Comparison of ENCODE assay signal across 10 cellular contexts in the genomic region with DNA sequence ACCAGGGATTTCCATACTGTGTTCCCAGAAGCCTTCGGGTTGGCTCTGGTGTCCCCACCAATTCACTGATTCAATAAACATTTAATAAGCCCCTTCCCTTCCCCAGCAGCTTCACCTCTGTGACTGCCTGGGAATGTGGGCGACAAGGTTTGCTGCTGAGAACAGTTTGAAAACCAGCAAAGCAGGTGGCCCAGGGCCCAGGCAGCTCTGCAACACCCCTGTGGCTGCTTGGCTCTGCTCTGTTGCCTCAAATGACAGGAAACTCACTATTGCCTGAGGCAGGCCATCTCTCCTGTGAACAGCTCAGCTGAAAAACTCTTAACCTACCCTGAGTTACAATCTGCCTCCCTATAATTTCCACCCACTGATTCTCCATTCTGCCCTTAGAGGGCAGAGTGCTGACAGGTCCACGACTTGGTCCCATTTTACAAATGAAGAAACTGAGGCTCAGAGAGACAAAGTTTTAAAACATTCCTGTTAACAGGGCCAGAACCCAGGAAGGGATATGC. TPM values are rescaled to one million over a fixed set of nuclear protein-coding genes. Genes with fewer than 3 reads are reported as not detected.
DNase-seq lines count a peak whose midpoint lies in the region; ATAC-seq and TF ChIP-seq lines count a peak whose summit lies in the region.
"Had no signal": no experiment of that assay in that cellular context is flagged by ENCODE, and none has a peak within 500 bp of the region (broad histone marks: within the 10 kb centered on the region; RNA-seq: fewer than 3 reads in every experiment).

No MANE protein-coding gene starts in this region.

- H3K36me3 Mint-ChIP-seq in activated CD4-positive, alpha-beta memory T cell treated with anti-CD3 and anti-CD28 coated beads, Interleukin-2, amount 10 ng/mL, durations not matched to agents 7 days and 5 days (ENCODE audit: low read depth), result peaks cover 33% of the 10 kb centered on the region
- no peaks in the 10 kb centered on the region for H3K36me3 Mint-ChIP-seq in progenitor cell of endocrine pancreas (ENCODE audit: insufficient read depth)

- H3K27me3 Mint-ChIP-seq in activated CD4-positive, alpha-beta memory T cell treated with anti-CD3 and anti-CD28 coated beads, Interleukin-2, amount 10 ng/mL, durations not matched to agents 7 days and 5 days, result no peaks in the 10 kb centered on the region
- no peaks in the 10 kb centered on the region for H3K27me3 Mint-ChIP-seq in progenitor cell of endocrine pancreas

- H3K27ac Mint-ChIP-seq in activated CD4-positive, alpha-beta memory T cell treated with anti-CD3 and anti-CD28 coated beads, Interleukin-2, amount 10 ng/mL, durations not matched to agents 7 days and 5 days, result peak overlapping the region; percentile 37
- H3K27ac Mint-ChIP-seq in progenitor cell of endocrine pancreas, result no peak overlapping the region

- H3K9me3 Mint-ChIP-seq in activated CD4-positive, alpha-beta memory T cell treated with anti-CD3 and anti-CD28 coated beads, Interleukin-2, amount 10 ng/mL, durations not matched to agents 7 days and 5 days, result no peaks in the 10 kb centered on the region
- H3K9me3 Mint-ChIP-seq in progenitor cell of endocrine pancreas (ENCODE audit: low read depth), result no peaks in the 10 kb centered on the region

- no peak overlapping the region for H3K4me3 ChIP-seq in HFF-Myc (replicated peaks; ENCODE audit: low read depth, low read length)

- DNase-seq in GF-D8 (lab: John Stamatoyannopoulos, UW), result peak; percentile 12
- no peak for DNase-seq in HFF-Myc (ENCODE audit: extremely low read depth, low read depth)
- no peak for DNase-seq in activated CD4-positive, alpha-beta memory T cell treated with anti-CD3 and anti-CD28 coated beads, Interleukin-2, amount 10 ng/mL, durations not matched to agents 7 days and 5 days
- peak; percentile 75 for DNase-seq in mesenteric fat pad (ENCODE audit: low spot score)
- DNase-seq in posterior cingulate gyrus, result no peak
- no peak for DNase-seq in progenitor cell of endocrine pancreas (ENCODE audit: low spot score, unreplicated experiment)
- DNase-seq in erythroblast (lab: John Stamatoyannopoulos, UW), result no peak
- DNase-seq: GOT3 had no signal

- peaks cover 58% of the 10 kb centered on the region for H3K4me1 Mint-ChIP-seq in activated CD4-positive, alpha-beta memory T cell treated with anti-CD3 and anti-CD28 coated beads, Interleukin-2, amount 10 ng/mL, durations not matched to agents 7 days and 5 days
- H3K4me1 Mint-ChIP-seq in progenitor cell of endocrine pancreas (ENCODE audit: low read depth), result no peaks in the 10 kb centered on the region

- intact Hi-C loops in posterior cingulate gyrus (cut with DNase I), result no loop called here

- TF ChIP-seq POLR2A in erythroblast (IDR thresholded peaks at IDR 0.05; ENCODE audit: low read length), result no peak

- no peak overlapping the region for H3K4me3 Mint-ChIP-seq in activated CD4-positive, alpha-beta memory T cell treated with anti-CD3 and anti-CD28 coated beads, Interleukin-2, amount 10 ng/mL, durations not matched to agents 7 days and 5 days
- H3K4me3 Mint-ChIP-seq in progenitor cell of endocrine pancreas (ENCODE audit: low read depth), result no peak overlapping the region

- no peak for ATAC-seq in GM18520 (IDR thresholded peaks at IDR 0.05; ENCODE audit: unreplicated experiment)

- CTCF ChIA-PET in activated CD4-positive, alpha-beta memory T cell treated with anti-CD3 and anti-CD28 coated beads, Interleukin-2, amount 10 ng/mL, durations not matched to agents 7 days and 5 days (lab: Charles Lee), result interaction anchor here (1.0 to 1.7 kb wide), 3 partner anchors 10 to 84 kb away, joined by 3 to 11 read pairs (median 4); a partner anchor contains a TSS

- TF ChIP-seq CTCF in HFF-Myc (IDR thresholded peaks at IDR 0.05; ENCODE audit: low read depth, low read length, missing control alignments) (peak; percentile 30), progenitor cell of endocrine pancreas (IDR thresholded peaks at IDR 0.05; ENCODE audit: unreplicated experiment) (no peak)

- POLR2A ChIA-PET in activated CD4-positive, alpha-beta memory T cell treated with anti-CD3 and anti-CD28 coated beads, Interleukin-2, amount 10 ng/mL, durations not matched to agents 7 days and 5 days (lab: Charles Lee), result interaction anchor here (3.9 kb wide), 1 partner anchor 11 kb away, joined by 22 read pairs; a partner anchor contains a TSS

RNA-seq across cellular contexts. Expression of a gene that starts 10.5 kb away (rescaled TPM):
- total RNA-seq in activated CD4-positive, alpha-beta memory T cell treated with anti-CD3 and anti-CD28 coated beads, Interleukin-2, amount 10 ng/mL, durations not matched to agents 7 days and 5 days, result 10 to 100 TPM; 19.7 to 19.8 TPM
- total RNA-seq in mesenteric fat pad, result 2.6 TPM
- total RNA-seq in progenitor cell of endocrine pancreas, result 5.2 and 6.4 TPM in 2 replicates

RNA-seq across cellular contexts. Expression of a gene that starts 57.3 kb away (rescaled TPM):
- total RNA-seq in activated CD4-positive, alpha-beta memory T cell treated with anti-CD3 and anti-CD28 coated beads, Interleukin-2, amount 10 ng/mL, durations not matched to agents 7 days and 5 days, result under 1 TPM; 0.30 to 0.33 TPM
- total RNA-seq in mesenteric fat pad, result 0.32 TPM
- 0.50 and 0.75 TPM in 2 replicates for total RNA-seq in progenitor cell of endocrine pancreas
- total RNA-seq: lung microvascular endothelial cell had no signal

Comparison
In these comparisons a context has a peak if more than half of its experiments do, and no peak if none do; other contexts are left out.
1. DNase-seq: peak in GF-D8 (single experiment) and mesenteric fat pad (single experiment); none in HFF-Myc (single experiment), activated CD4-positive, alpha-beta memory T cell treated with anti-CD3 and anti-CD28 coated beads, Interleukin-2, amount 10 ng/mL, durations not matched to agents 7 days and 5 days (single experiment), posterior cingulate gyrus (0 of 10), progenitor cell of endocrine pancreas (single experiment) and erythroblast (0 of 2).